In genomic region chr2:120448427-120448826, GRCh38 we compare ENCODE assay signal across 10 cellular contexts.
"Had no signal": no experiment of that assay in that cellular context is flagged by ENCODE, and none has a peak within 500 bp of the region (broad histone marks: within the 10 kb centered on the region; RNA-seq: fewer than 3 reads in every experiment).

No MANE protein-coding gene starts in this region.

- H3K4me3 ChIP-seq: HAP-1 had no signal

- FAIRE-seq: HepG2 had no signal

- H3K27ac Mint-ChIP-seq: HFFc6, IgD-negative memory B cell had no signal

- H3K4me2 ChIP-seq: KMS-11 had no signal

- H3K27ac ChIP-seq: HL-60, KMS-11 had no signal

- H3K4me1 ChIP-seq: HAP-1 had no signal

- H3K9me3 Mint-ChIP-seq: HFFc6, IgD-negative memory B cell had no signal

- DNase-seq: GOT3, H7, HFFc6, KBM-7 had no signal

- H3K9me3 ChIP-seq: HAP-1 had no signal

- H3K4me3 Mint-ChIP-seq: HFFc6, IgD-negative memory B cell had no signal

- H3K36me3 ChIP-seq: HAP-1 had no signal

- ATAC-seq: HCT116, HepG2 had no signal

- H3K36me3 Mint-ChIP-seq: IgD-negative memory B cell had no signal

- H3K9ac ChIP-seq: KMS-11 had no signal
